In the genomic region with DNA sequence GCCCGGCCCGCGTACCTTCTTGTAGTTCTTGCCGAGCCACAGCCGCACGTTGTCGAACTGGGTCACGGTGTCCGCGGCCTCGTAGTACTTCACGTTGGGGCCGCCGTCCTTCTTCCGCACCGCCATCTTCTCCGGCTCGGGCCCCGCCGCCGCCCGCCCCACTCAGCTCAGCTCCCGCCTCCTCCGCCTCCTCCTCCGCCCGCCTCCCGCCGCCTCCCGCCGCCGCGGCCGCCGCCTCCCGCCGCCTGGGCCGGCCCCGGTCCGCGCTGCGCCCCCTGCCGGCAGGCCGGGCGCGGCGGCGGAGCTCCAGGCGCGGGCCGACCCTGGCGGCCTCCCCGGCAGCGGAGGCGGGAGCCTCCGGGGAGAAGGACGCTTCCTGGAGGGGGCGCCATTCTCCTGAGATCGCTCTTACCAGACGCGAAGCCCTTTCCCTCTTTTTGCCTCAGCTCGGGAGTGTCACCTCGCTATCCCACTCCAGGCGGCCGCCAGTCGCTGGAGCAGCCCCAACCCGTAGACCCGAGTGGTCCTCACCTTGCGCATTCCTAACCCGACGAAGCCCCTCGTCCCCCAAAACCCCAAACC, we compare ENCODE assay signal across 8 cellular contexts. TPM values are rescaled to one million over a fixed set of nuclear protein-coding genes. Genes with fewer than 3 reads are reported as not detected.
DNase-seq lines count a peak whose midpoint lies in the region; ATAC-seq and TF ChIP-seq lines count a peak whose summit lies in the region.

A gene (minus strand): TSS at position 148 of the 582 bp plus-strand sequence. CDS start 22 bp downstream, at position 126.

- H3K27ac Mint-ChIP-seq in activated CD8-positive, alpha-beta memory T cell treated with anti-CD3 and anti-CD28 coated beads, Interleukin-2, amount 10 ng/mL, durations not matched to agents 7 days and 5 days: peak within 1 kb of the TSS; percentile 97
- peak within 1 kb of the TSS; percentile 98 for H3K27ac Mint-ChIP-seq in endodermal cell

- peak within 1 kb of the TSS; percentile 93 for H3K4me3 ChIP-seq in endodermal cell (ENCODE audit: low read length)

- peaks cover 46% of the 10 kb centered on the region for H3K4me1 Mint-ChIP-seq in activated CD8-positive, alpha-beta memory T cell treated with anti-CD3 and anti-CD28 coated beads, Interleukin-2, amount 10 ng/mL, durations not matched to agents 7 days and 5 days
- H3K4me1 Mint-ChIP-seq in endodermal cell: peaks cover 12% of the 10 kb centered on the region

- peak within 1 kb of the TSS; percentile 74 for H3K9ac ChIP-seq in endodermal cell (ENCODE audit: extremely low read depth, low read length, poor library complexity, severe bottlenecking)

- peaks cover 5% of the 10 kb centered on the region for H3K4me1 ChIP-seq in endodermal cell (ENCODE audit: control insufficient read depth, insufficient read depth, low read length)

- CTCF ChIA-PET in activated CD8-positive, alpha-beta memory T cell treated with anti-CD3 and anti-CD28 coated beads, Interleukin-2, amount 10 ng/mL, durations not matched to agents 7 days and 5 days (lab: Charles Lee): interaction anchor here (0.6 to 6.7 kb wide), 59 partner anchors 9 to 1025 kb away, joined by 3 to 154 read pairs (median 6); a partner anchor contains a TSS

- H3K9me3 ChIP-seq in endodermal cell (ENCODE audit: control insufficient read depth, low read length): no peaks in the 10 kb centered on the region

- no peaks in the 10 kb centered on the region for H3K27me3 ChIP-seq in endodermal cell (ENCODE audit: control insufficient read depth, insufficient read depth, low read length, poor library complexity, severe bottlenecking)

- no peaks in the 10 kb centered on the region for H3K27me3 Mint-ChIP-seq in activated CD8-positive, alpha-beta memory T cell treated with anti-CD3 and anti-CD28 coated beads, Interleukin-2, amount 10 ng/mL, durations not matched to agents 7 days and 5 days
- no peaks in the 10 kb centered on the region for H3K27me3 Mint-ChIP-seq in endodermal cell (ENCODE audit: insufficient read depth)

- peak within 1 kb of the TSS; percentile 84 for H3K27ac ChIP-seq in endodermal cell (ENCODE audit: low read depth, low read length)

- peak within 1 kb of the TSS; percentile 95 for H3K4me3 Mint-ChIP-seq in activated CD8-positive, alpha-beta memory T cell treated with anti-CD3 and anti-CD28 coated beads, Interleukin-2, amount 10 ng/mL, durations not matched to agents 7 days and 5 days
- H3K4me3 Mint-ChIP-seq in endodermal cell: peak within 1 kb of the TSS; percentile 97

- WGBS in endodermal cell (ENCODE audit: insufficient coverage in 1 of 2, insufficient read length in 1 of 2), 2 experiments: 0% methylated on average over 10 to 70 of the region's 71 CpGs

- TF ChIP-seq CTCF in endodermal cell (conservative IDR thresholded peaks at IDR 0.05): peak; percentile 87

- peak; percentile 83 for ATAC-seq in GM19397 (IDR thresholded peaks at IDR 0.05; ENCODE audit: unreplicated experiment)
- peak; percentile 85 for ATAC-seq in activated CD8-positive, alpha-beta memory T cell treated with anti-CD3 and anti-CD28 coated beads, Interleukin-2, amount 10 ng/mL, durations not matched to agents 7 days and 5 days

- H3K9me3 Mint-ChIP-seq in activated CD8-positive, alpha-beta memory T cell treated with anti-CD3 and anti-CD28 coated beads, Interleukin-2, amount 10 ng/mL, durations not matched to agents 7 days and 5 days (ENCODE audit: low read depth): no peaks in the 10 kb centered on the region
- no peaks in the 10 kb centered on the region for H3K9me3 Mint-ChIP-seq in endodermal cell

- DNase-seq in CD1c-positive myeloid dendritic cell (ENCODE audit: extremely low spot score) (peak; percentile 94), HS-5 (ENCODE audit: low read depth) (peak; percentile 51), NOMO-1 treated with DMSO at 0.1 percent for 48 hours (lab: John Stamatoyannopoulos, UW; ENCODE audit: unreplicated experiment) (peak; percentile 76), endodermal cell (peak; percentile 98), mesenteric fat pad (ENCODE audit: low spot score) (peak; percentile 95)
- DNase-seq in activated CD8-positive, alpha-beta memory T cell treated with anti-CD3 and anti-CD28 coated beads, Interleukin-2, amount 10 ng/mL, durations not matched to agents 7 days and 5 days: peak; percentile 90
- DNase-seq in stimulated activated CD8-positive, alpha-beta memory T cell treated with anti-CD3 and anti-CD28 coated beads, Interleukin-15, amount 100 ng/mL, for 1 hour (ENCODE audit: low read depth): peak; percentile 66

- H3K36me3 Mint-ChIP-seq in activated CD8-positive, alpha-beta memory T cell treated with anti-CD3 and anti-CD28 coated beads, Interleukin-2, amount 10 ng/mL, durations not matched to agents 7 days and 5 days: peaks cover 21% of the 10 kb centered on the region
- peaks cover 34% of the 10 kb centered on the region for H3K36me3 Mint-ChIP-seq in endodermal cell (ENCODE audit: low read depth)

- H3K36me3 ChIP-seq in endodermal cell (ENCODE audit: control insufficient read depth, insufficient read depth, low read length): peaks cover 38% of the 10 kb centered on the region

RNA-seq across cellular contexts. Expression of the gene that starts here (rescaled TPM):
- total RNA-seq in activated CD8-positive, alpha-beta memory T cell treated with anti-CD3 and anti-CD28 coated beads, Interleukin-2, amount 10 ng/mL, durations not matched to agents 7 days and 5 days: 100 to 1,000 TPM; 147 to 150 TPM
- total RNA-seq in endodermal cell (100 to 1,000 TPM; 127 to 129 TPM), mesenteric fat pad (113 TPM)
- 114 TPM for polyA plus RNA-seq in endodermal cell (2013, experiment 1 of 2)
- polyA plus RNA-seq in endodermal cell (2013, experiment 2 of 2): 107 TPM

Comparison
In these comparisons a context has a peak if more than half of its experiments do, and no peak if none do; other contexts are left out.
1. Peak in every context shown above with its lines: DNase-seq, ATAC-seq, H3K4me3 ChIP-seq and H3K27ac ChIP-seq.